23 cellular contexts compared by ENCODE assay signal in genomic region chr4:47498899-47499298, GRCh38.
DNase-seq lines count a peak whose midpoint lies in the region; ATAC-seq and TF ChIP-seq lines count a peak whose summit lies in the region.
"Had no signal": no experiment of that assay in that cellular context is flagged by ENCODE, and none has a peak within 500 bp of the region (broad histone marks: within the 10 kb centered on the region; RNA-seq: fewer than 3 reads in every experiment).

No MANE protein-coding gene starts in this region.

- H3K4me1 Mint-ChIP-seq in memory B cell, result peaks cover 16% of the 10 kb centered on the region

- no peak for DNase-seq in memory B cell (ENCODE audit: low spot score in 2 of 2)
- no peak for DNase-seq in stimulated activated CD4-positive, alpha-beta T cell treated with anti-CD3 and anti-CD28 coated beads, Interleukin-2, amount 100 ng/mL, for 24 hours
- DNase-seq in NCI-H446 (lab: John Stamatoyannopoulos, UW), result no peak
- DNase-seq: activated CD8-positive, alpha-beta T cell treated with anti-CD3 and anti-CD28 coated beads, Interleukin-2, amount 10 ng/mL, durations not matched to agents 7 days and 5 days; activated T-cell treated with anti-CD3 and anti-CD28 coated beads, Interleukin-2, amount 50 U/mL, for 4 hours; COR-L47; EL; hippocampal formation; islet precursor cell; KBM-7; mesenchymal stem cell; naive thymus-derived CD8-positive, alpha-beta T cell; NCI-H1092; NCI-H526; PC-9; stimulated activated CD4-positive, alpha-beta T cell treated with anti-CD3 and anti-CD28 coated beads, Interleukin-4, amount 100 ng/mL, for 4 hours; testis had no signal

- no peak overlapping the region for H3K27ac Mint-ChIP-seq in memory B cell
- H3K27ac Mint-ChIP-seq: activated CD8-positive, alpha-beta T cell treated with anti-CD3 and anti-CD28 coated beads, Interleukin-2, amount 10 ng/mL, durations not matched to agents 7 days and 5 days; activated naive CD4-positive, alpha-beta T cell treated with anti-CD3 and anti-CD28 coated beads, Interleukin-2, amount 50 U/mL, for 24 hours had no signal

- peak overlapping the region; percentile 12 for H3K4me3 Mint-ChIP-seq in memory B cell
- H3K4me3 Mint-ChIP-seq: activated CD8-positive, alpha-beta T cell treated with anti-CD3 and anti-CD28 coated beads, Interleukin-2, amount 10 ng/mL, durations not matched to agents 7 days and 5 days; activated naive CD4-positive, alpha-beta T cell treated with anti-CD3 and anti-CD28 coated beads, Interleukin-2, amount 50 U/mL, for 24 hours; activated T-cell treated with anti-CD3 and anti-CD28 coated beads, Interleukin-2, amount 50 U/mL, for 4 hours; naive thymus-derived CD8-positive, alpha-beta T cell had no signal

- H3K27me3 Mint-ChIP-seq in memory B cell, result no peaks in the 10 kb centered on the region
- H3K27me3 Mint-ChIP-seq: activated naive CD4-positive, alpha-beta T cell treated with anti-CD3 and anti-CD28 coated beads, Interleukin-2, amount 50 U/mL, for 24 hours; naive thymus-derived CD8-positive, alpha-beta T cell had no signal

- no peaks in the 10 kb centered on the region for H3K9me3 Mint-ChIP-seq in memory B cell
- H3K9me3 Mint-ChIP-seq: activated naive CD4-positive, alpha-beta T cell treated with anti-CD3 and anti-CD28 coated beads, Interleukin-2, amount 50 U/mL, for 24 hours; activated T-cell treated with anti-CD3 and anti-CD28 coated beads, Interleukin-2, amount 50 U/mL, for 4 hours; naive thymus-derived CD8-positive, alpha-beta T cell had no signal

- ATAC-seq in GM18502 (IDR thresholded peaks at IDR 0.05; ENCODE audit: poor library complexity, unreplicated experiment), result peak; percentile 44
- ATAC-seq in GM19467 (IDR thresholded peaks at IDR 0.05; ENCODE audit: unreplicated experiment), result peak; percentile 38
- peak; percentile 41 for ATAC-seq in HG03460 (IDR thresholded peaks at IDR 0.05; ENCODE audit: unreplicated experiment)
- no peak for ATAC-seq in memory B cell (ENCODE audit: low read depth)
- no peak for ATAC-seq in GM18505 (IDR thresholded peaks at IDR 0.05; ENCODE audit: unreplicated experiment)
- ATAC-seq in GM21423 (IDR thresholded peaks at IDR 0.05; ENCODE audit: unreplicated experiment), result no peak
- ATAC-seq: activated CD8-positive, alpha-beta T cell treated with anti-CD3 and anti-CD28 coated beads, Interleukin-2, amount 10 ng/mL, durations not matched to agents 7 days and 5 days; activated T-cell treated with anti-CD3 and anti-CD28 coated beads, Interleukin-2, amount 50 U/mL, for 4 hours; naive thymus-derived CD8-positive, alpha-beta T cell had no signal

- peaks cover 4% of the 10 kb centered on the region for H3K36me3 Mint-ChIP-seq in memory B cell
- H3K36me3 Mint-ChIP-seq: activated naive CD4-positive, alpha-beta T cell treated with anti-CD3 and anti-CD28 coated beads, Interleukin-2, amount 50 U/mL, for 24 hours had no signal

- TF ChIP-seq POLR2A in GM18505 (IDR thresholded peaks at IDR 0.05; ENCODE audit: borderline replicate concordance, extremely low read depth, insufficient read depth, insufficient read length), result no peak

Comparison
In these comparisons a context has a peak if more than half of its experiments do, and no peak if none do; other contexts are left out.
1. ATAC-seq: peak in GM18502 (single experiment), GM19467 (single experiment) and HG03460 (single experiment); none in memory B cell (single experiment), GM18505 (single experiment) and GM21423 (single experiment).